ENCODE assay signal across 10 cellular contexts in the genomic region with DNA sequence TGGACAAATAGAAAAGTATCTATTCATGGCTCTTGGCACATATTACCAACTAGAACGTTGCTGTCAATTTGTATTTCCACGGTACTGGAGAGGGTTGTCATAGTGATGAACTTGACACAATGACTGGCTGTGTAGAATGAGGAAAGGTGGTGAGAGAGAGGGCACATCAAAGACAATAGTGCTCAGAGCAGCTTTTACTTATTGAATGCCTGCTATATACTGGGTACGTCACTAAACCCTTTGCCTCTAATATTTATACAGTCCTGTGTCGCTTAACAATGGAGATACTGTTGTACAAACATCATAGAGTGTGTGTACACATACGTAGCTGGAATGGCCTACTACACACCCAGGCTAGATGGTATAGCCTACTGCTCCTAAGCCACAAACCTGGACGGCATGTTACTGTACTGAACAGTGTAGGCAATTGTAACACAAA. TPM values are rescaled to one million over a fixed set of nuclear protein-coding genes. Genes with fewer than 3 reads are reported as not detected.
DNase-seq lines count a peak whose midpoint lies in the region; ATAC-seq, FAIRE-seq and TF ChIP-seq lines count a peak whose summit lies in the region.
"Had no signal": no experiment of that assay in that cellular context is flagged by ENCODE, and none has a peak within 500 bp of the region (broad histone marks: within the 10 kb centered on the region; RNA-seq: fewer than 3 reads in every experiment).

No MANE protein-coding gene starts in this region.

- DNase-seq in NCI-H526 treated with DMSO at 0.1 percent for 48 hours (lab: John Stamatoyannopoulos, UW): peak; percentile 7
- peak; percentile 31 for DNase-seq in esophagus muscularis mucosa (ENCODE audit: extremely low spot score)
- DNase-seq in RCC 7860 (ENCODE audit: low spot score): no peak
- no peak for DNase-seq in CD8-positive, alpha-beta T cell
- no peak for DNase-seq in G401 (ENCODE audit: low spot score)

- H3K27me3 ChIP-seq in ACC112 (ENCODE audit: insufficient read depth, low read length): no peaks in the 10 kb centered on the region
- H3K27me3 ChIP-seq in Loucy (ENCODE audit: insufficient read depth, low read length, poor library complexity, severe bottlenecking): no peaks in the 10 kb centered on the region
- no peaks in the 10 kb centered on the region for H3K27me3 ChIP-seq in esophagus muscularis mucosa
- no peaks in the 10 kb centered on the region for H3K27me3 ChIP-seq in CD8-positive, alpha-beta T cell (ENCODE audit: insufficient read depth, low read length)

- in situ Hi-C loops in G401 (cut with HindIII; ENCODE audit: low sequenced_read_pairs): no loop called here

- no peak for TF ChIP-seq EP300 in esophagus muscularis mucosa (IDR thresholded peaks at IDR 0.05)

- H3K9me2 ChIP-seq in Loucy (replicated peaks; ENCODE audit: low read depth, low read length): no peaks in the 10 kb centered on the region

- intact Hi-C loops in esophagus muscularis mucosa (cut with DNase I): no loop called here
- intact Hi-C loops in CD8-positive, alpha-beta T cell (cut with DNase I, micrococcal nuclease): loop anchor here (1.0 to 5.0 kb wide), 5 partner anchors 44 to 326 kb away; a partner anchor contains a TSS

- no peaks in the 10 kb centered on the region for H3F3A ChIP-seq in Loucy (ENCODE audit: low read depth)

- TF ChIP-seq CTCF in Loucy (conservative IDR thresholded peaks at IDR 0.05; ENCODE audit: low read length) (no peak), esophagus muscularis mucosa (IDR thresholded peaks at IDR 0.05) (no peak)
- TF ChIP-seq CTCF in CD8-positive, alpha-beta T cell (IDR thresholded peaks at IDR 0.05): no peak

- no peak overlapping the region for H3K9ac ChIP-seq in Loucy (ENCODE audit: low read depth, low read length, poor library complexity, severe bottlenecking)

- 74% methylated on average over 6 of the region's 6 CpGs for WGBS in esophagus muscularis mucosa

- POLR2A ChIA-PET in CD8-positive, alpha-beta T cell (lab: Charles Lee): no interaction called here

- H3K27ac Mint-ChIP-seq in CD8-positive, alpha-beta T cell: no peak overlapping the region
- H3K27ac Mint-ChIP-seq: activated T-cell treated with anti-CD3 and anti-CD28 coated beads, Interleukin-2, amount 50 U/mL, for 72 hours; stimulated activated naive CD8-positive, alpha-beta T cell treated with anti-CD3 and anti-CD28 coated beads, Interleukin-15, Interleukin-2, amounts not matched to agents 100 ng/mL and 50 ng/mL, for 24 hours had no signal

- ATAC-seq in HG02981 (IDR thresholded peaks at IDR 0.05; ENCODE audit: unreplicated experiment): no peak
- ATAC-seq in CD8-positive, alpha-beta T cell: no peak

- H3K4me1 ChIP-seq in ACC112 (ENCODE audit: control insufficient read depth, insufficient read depth, low read length, unreplicated experiment) (no peaks in the 10 kb centered on the region), Loucy (ENCODE audit: insufficient read depth, low read length, poor library complexity, severe bottlenecking) (peaks cover 5% of the 10 kb centered on the region), esophagus muscularis mucosa (peaks cover 0 to 9% (median 2%) of the 10 kb centered on the region in 4 donors)
- H3K4me1 ChIP-seq in CD8-positive, alpha-beta T cell (ENCODE audit: insufficient read depth, low read length): no peaks in the 10 kb centered on the region

- H4K20me1 ChIP-seq in Loucy (ENCODE audit: insufficient read depth, low read length, poor library complexity, severe bottlenecking): no peaks in the 10 kb centered on the region

- H3K4me1 Mint-ChIP-seq in CD8-positive, alpha-beta T cell (ENCODE audit: low read depth): no peaks in the 10 kb centered on the region

- no peak overlapping the region for H3K4me2 ChIP-seq in Loucy (ENCODE audit: low read depth, low read length, poor library complexity, severe bottlenecking)

- no peak for TF ChIP-seq POLR2A in esophagus muscularis mucosa (IDR thresholded peaks at IDR 0.05; ENCODE audit: low read depth)

- H3K4me3 ChIP-seq in ACC112 (ENCODE audit: low read depth, low read length) (no peak overlapping the region), Loucy (ENCODE audit: low read length, poor library complexity, severe bottlenecking) (no peak overlapping the region), esophagus muscularis mucosa (no peak overlapping the region)
- H3K4me3 ChIP-seq in CD8-positive, alpha-beta T cell (ENCODE audit: low read depth, low read length): no peak overlapping the region

- CTCF ChIA-PET in CD8-positive, alpha-beta T cell (lab: Charles Lee): interaction anchor here (0.6 to 2.4 kb wide), 22 partner anchors 8 to 374 kb away, joined by 3 to 15 read pairs (median 4); a partner anchor contains a TSS

- H3K27ac ChIP-seq in ACC112 (ENCODE audit: low read depth, low read length): no peak overlapping the region
- no peak overlapping the region for H3K27ac ChIP-seq in esophagus muscularis mucosa (replicated peaks in 1 of 4)
- H3K27ac ChIP-seq in CD8-positive, alpha-beta T cell (ENCODE audit: low read depth, low read length): no peak overlapping the region

- H3K4me3 Mint-ChIP-seq in CD8-positive, alpha-beta T cell: no peak overlapping the region
- H3K4me3 Mint-ChIP-seq: activated T-cell treated with anti-CD3 and anti-CD28 coated beads, Interleukin-2, amount 50 U/mL, for 72 hours; stimulated activated naive CD8-positive, alpha-beta T cell treated with anti-CD3 and anti-CD28 coated beads, Interleukin-15, Interleukin-2, amounts not matched to agents 100 ng/mL and 50 ng/mL, for 24 hours had no signal

- no peak for FAIRE-seq in RCC 7860 (lab: Jason Lieb, UNC)

- no peaks in the 10 kb centered on the region for H3K36me3 Mint-ChIP-seq in CD8-positive, alpha-beta T cell

- no peaks in the 10 kb centered on the region for H3K36me3 ChIP-seq in ACC112 (ENCODE audit: insufficient read depth, low read length)
- H3K36me3 ChIP-seq in Loucy (ENCODE audit: insufficient read depth, low read length): no peaks in the 10 kb centered on the region
- H3K36me3 ChIP-seq in esophagus muscularis mucosa: no peaks in the 10 kb centered on the region
- no peaks in the 10 kb centered on the region for H3K36me3 ChIP-seq in CD8-positive, alpha-beta T cell (ENCODE audit: insufficient read depth, low read length)

- H2AFZ ChIP-seq in ACC112 (ENCODE audit: low read length, unreplicated experiment) (peak overlapping the region; percentile 93), Loucy (ENCODE audit: low read length) (0 out of 2 replicates have a peak overlapping the region, but pooled peaks have one; percentile 71)

- H3K27me3 Mint-ChIP-seq in CD8-positive, alpha-beta T cell (ENCODE audit: low read depth): no peaks in the 10 kb centered on the region
- H3K27me3 Mint-ChIP-seq: stimulated activated naive CD8-positive, alpha-beta T cell treated with anti-CD3 and anti-CD28 coated beads, Interleukin-15, Interleukin-2, amounts not matched to agents 100 ng/mL and 50 ng/mL, for 24 hours had no signal

- no peaks in the 10 kb centered on the region for H3K9me3 Mint-ChIP-seq in CD8-positive, alpha-beta T cell
- H3K9me3 Mint-ChIP-seq: activated T-cell treated with anti-CD3 and anti-CD28 coated beads, Interleukin-2, amount 50 U/mL, for 72 hours; stimulated activated naive CD8-positive, alpha-beta T cell treated with anti-CD3 and anti-CD28 coated beads, Interleukin-15, Interleukin-2, amounts not matched to agents 100 ng/mL and 50 ng/mL, for 24 hours had no signal

- H3K79me2 ChIP-seq in ACC112 (ENCODE audit: control insufficient read depth, insufficient read depth, low read length, unreplicated experiment) (no peaks in the 10 kb centered on the region), Loucy (ENCODE audit: insufficient read depth, low read length) (no peaks in the 10 kb centered on the region)

- H3K9me3 ChIP-seq in Loucy (ENCODE audit: insufficient read depth, low read depth, low read length) (no peaks in the 10 kb centered on the region), esophagus muscularis mucosa (no peaks in the 10 kb centered on the region)
- H3K9me3 ChIP-seq in CD8-positive, alpha-beta T cell (ENCODE audit: low read length): no peaks in the 10 kb centered on the region

RNA-seq across cellular contexts. Expression of a gene that starts 8.3 kb away (rescaled TPM):
- not detected for total RNA-seq in esophagus muscularis mucosa
- not detected for total RNA-seq in CD8-positive, alpha-beta T cell
- total RNA-seq in G401 (2014; rRNA removed; shearing (Covaris generic)): not detected in 2 replicates

RNA-seq across cellular contexts. Expression of a gene that starts 43.3 kb away (rescaled TPM):
- 1 to 10 TPM; 1.7 to 3.3 (median 2.6) TPM for total RNA-seq in esophagus muscularis mucosa
- total RNA-seq in CD8-positive, alpha-beta T cell: under 1 TPM; 0.19 to 0.78 TPM
- total RNA-seq in G401 (2014; rRNA removed; shearing (Covaris generic)): not detected in 2 replicates

RNA-seq across cellular contexts. Expression of a gene that starts 44.1 kb away (rescaled TPM):
- 1 to 10 TPM in 2 of 4 donors, under 1 TPM in 2; 0.83 to 4.0 (median 1.3) TPM for total RNA-seq in esophagus muscularis mucosa
- not detected for total RNA-seq in CD8-positive, alpha-beta T cell
- not detected in 2 replicates for total RNA-seq in G401 (2014; rRNA removed; shearing (Covaris generic))

Comparison
In these comparisons a context has a peak if more than half of its experiments do, and no peak if none do; other contexts are left out.
1. DNase-seq: peak in NCI-H526 treated with DMSO at 0.1 percent for 48 hours (single experiment) and esophagus muscularis mucosa (single experiment); none in RCC 7860 (single experiment), CD8-positive, alpha-beta T cell (0 of 7) and G401 (single experiment).